In genomic region chr3:133659806-133660205, GRCh38 we compare ENCODE assay signal across 1 cellular context.
TF ChIP-seq lines count a peak whose summit lies in the region.

No MANE protein-coding gene starts in this region.

TF ChIP-seq in K562, 482 proteins besides CTCF, POLR2A, EP300 and RAD21 (continued from another document):
- TF ChIP-seq E2F8 (IDR thresholded peaks at IDR 0.05; ENCODE audit: low read depth, partially characterized antibody) = no peak
